In genomic region chr16:66751135-66751991, GRCh38 we compare ENCODE assay signal across 8 cellular contexts. TPM values are rescaled to one million over a fixed set of nuclear protein-coding genes. Genes with fewer than 3 reads are reported as not detected.
A peak's percentile ranks its signal among the peaks of the same experiment; 100 is the strongest.
DNase-seq lines count a peak whose midpoint lies in the region; ATAC-seq and TF ChIP-seq lines count a peak whose summit lies in the region.

Gene DYNC1LI2, minus strand, starts transcription at chr16:66751609. Its CDS starts 18 bp downstream, at chr16:66751591.

- H3K4me3 ChIP-seq in epithelial cell of proximal tubule (ENCODE audit: low read depth, low read length) = peak within 1 kb of the TSS; percentile 88

- DNase-seq in COLO829 (ENCODE audit: low spot score) (peak; percentile 56), OCI-M1 (lab: John Stamatoyannopoulos, UW) (peak; percentile 88), activated T-cell treated with anti-CD3 and anti-CD28 coated beads for 48 hours (ENCODE audit: low read depth) (peak; percentile 82), epithelial cell of proximal tubule (ENCODE audit: low read depth) (no peak), mucosa of gallbladder (ENCODE audit: low spot score) (peak; percentile 77)
- peak; percentile 53 to 58 for DNase-seq in stimulated activated CD8-positive, alpha-beta memory T cell treated with anti-CD3 and anti-CD28 coated beads, Interleukin-4, amount 100 ng/mL, for 4 hours (ENCODE audit: low read depth in 2 of 2, low spot score in 1 of 2)

- ATAC-seq in GM19397 (IDR thresholded peaks at IDR 0.05; ENCODE audit: unreplicated experiment) (peak; percentile 87), HG03565 (IDR thresholded peaks at IDR 0.05; ENCODE audit: unreplicated experiment) (peak; percentile 65)

- peak; percentile 57 for TF ChIP-seq CTCF in epithelial cell of proximal tubule (conservative IDR thresholded peaks at IDR 0.05; ENCODE audit: low read depth, low read length)

RNA-seq across cellular contexts. Expression of gene DYNC1LI2, which starts in this region (rescaled TPM):
- total RNA-seq in epithelial cell of proximal tubule (55.3 and 63.1 TPM in 2 replicates), mucosa of gallbladder (151 TPM)
